Comparison of ENCODE assay signal across 12 cellular contexts in genomic region chr1:77796695-77797405, GRCh38. TPM values are rescaled to one million over a fixed set of nuclear protein-coding genes. Genes with fewer than 3 reads are reported as not detected.
DNase-seq lines count a peak whose midpoint lies in the region; ATAC-seq and TF ChIP-seq lines count a peak whose summit lies in the region.
"Had no signal": no experiment of that assay in that cellular context is flagged by ENCODE, and none has a peak within 500 bp of the region (broad histone marks: within the 10 kb centered on the region; RNA-seq: fewer than 3 reads in every experiment).

No MANE protein-coding gene starts in this region.

- DNase-seq in globus pallidus (ENCODE audit: low spot score) (peak; percentile 92), sciatic nerve (ENCODE audit: low spot score) (no peak), brain microvascular endothelial cell (no peak), left lung (no peak)
- DNase-seq: activated naive CD4-positive, alpha-beta T cell treated with anti-CD3 and anti-CD28 coated beads for 36 hours; NCI-H1105; NCI-H524 treated with DMSO at 0.1 percent for 48 hours; stomach had no signal

- no peaks in the 10 kb centered on the region for H3K4me1 ChIP-seq in HEK293 (ENCODE audit: control insufficient read depth, insufficient read depth, low read length)
- no peaks in the 10 kb centered on the region for H3K4me1 ChIP-seq in left lung
- H3K4me1 ChIP-seq: right atrium auricular region had no signal

- H3K27me3 ChIP-seq in brain microvascular endothelial cell (replicated peaks) (no peaks in the 10 kb centered on the region), left lung (no peaks in the 10 kb centered on the region)
- H3K27me3 ChIP-seq: right atrium auricular region, stomach had no signal

- H3K27ac ChIP-seq in HEK293 (ENCODE audit: extremely low read depth, low read depth, low read length) (no peak overlapping the region), VCaP (no peak overlapping the region), brain microvascular endothelial cell (no peak overlapping the region), left lung (no peak overlapping the region)
- H3K27ac ChIP-seq: right atrium auricular region, stomach had no signal

- CTCF ChIA-PET in HEK293 (lab: Yijun Ruan, JAX), result interaction anchor here (0.5 kb wide), 1 partner anchor 95 kb away, joined by 6 read pairs; no protein-coding TSS in a partner anchor

- intact Hi-C loops in sciatic nerve (cut with DNase I), result no loop called here
- intact Hi-C loops in left lung (cut with DNase I), result no loop called here

- in situ Hi-C loops in brain microvascular endothelial cell (cut with HindIII; ENCODE audit: low pct_ligation_motif_present, low sequenced_read_pairs), result no loop called here

- H3K4me3 ChIP-seq in HEK293 (ENCODE audit: low read depth, low read length) (no peak overlapping the region), brain microvascular endothelial cell (ENCODE audit: low read depth, low read length) (no peak overlapping the region), left lung (no peak overlapping the region)
- H3K4me3 ChIP-seq: right atrium auricular region, stomach had no signal

- peak; percentile 96 for ATAC-seq in sciatic nerve
- no peak for ATAC-seq in left lung
- no peak for ATAC-seq in GM21717 (IDR thresholded peaks at IDR 0.05; ENCODE audit: unreplicated experiment)

- TF ChIP-seq CTCF in HEK293 (tag by site-specific recombination; IDR thresholded peaks at IDR 0.05) (no peak), VCaP (conservative IDR thresholded peaks at IDR 0.05) (peak; percentile 41), brain microvascular endothelial cell (IDR thresholded peaks at IDR 0.05; ENCODE audit: low read depth, low read length, missing control alignments) (no peak), left lung (IDR thresholded peaks at IDR 0.05) (no peak)

- H3K36me3 ChIP-seq in HEK293 (ENCODE audit: control insufficient read depth in 2 of 2, insufficient read depth in 1 of 2, low read length in 2 of 2) (peaks cover 0 to 10% of the 10 kb centered on the region in 2 experiments; a peak in 2 of 3 replicates), brain microvascular endothelial cell (replicated peaks) (peaks cover 3% of the 10 kb centered on the region), left lung (peaks cover 0 to 14% of the 10 kb centered on the region in 2 donors)

- H3K9me3 ChIP-seq in HEK293 (ENCODE audit: control insufficient read depth, insufficient read depth, low read depth, low read length), result no peaks in the 10 kb centered on the region
- no peaks in the 10 kb centered on the region for H3K9me3 ChIP-seq in left lung
- H3K9me3 ChIP-seq: right atrium auricular region, stomach had no signal

- POLR2A ChIA-PET in HEK293 (lab: Yijun Ruan, JAX), result no interaction called here

TF ChIP-seq in HEK293, 187 proteins besides CTCF, POLR2A, EP300 and RAD21:
- TF ChIP-seq ZNF48 (tag by site-specific recombination; IDR thresholded peaks at IDR 0.05) (no peak), FEZF1 (tag by site-specific recombination; IDR thresholded peaks at IDR 0.05) (no peak), BCL11B (tag by site-specific recombination; IDR thresholded peaks at IDR 0.05; ENCODE audit: low read depth) (no peak), ZXDB (tag by site-specific recombination; IDR thresholded peaks at IDR 0.05) (no peak), SCRT2 (tag by site-specific recombination; IDR thresholded peaks at IDR 0.05) (peak; percentile 91), ZNF416 (tag by site-specific recombination; IDR thresholded peaks at IDR 0.05) (no peak), SCRT1 (tag by site-specific recombination; IDR thresholded peaks at IDR 0.05; ENCODE audit: borderline replicate concordance) (peak; percentile 37; the same call in 1 of the 2 replicates)

RNA-seq across cellular contexts. Expression of gene MIGA1, which starts 17.4 kb away (rescaled TPM):
- total RNA-seq in sciatic nerve, result 29.4 TPM
- 10 to 100 TPM; 15.5 to 16.4 TPM for total RNA-seq in left lung

RNA-seq across cellular contexts. Expression of gene USP33, which starts 37.2 kb away (rescaled TPM):
- total RNA-seq in sciatic nerve, result 87.1 TPM
- total RNA-seq in left lung, result 10 to 100 TPM; 50.5 to 59.5 TPM
